Comparison of ENCODE assay signal across 1 cellular context in genomic region chr22:20116376-20116950, GRCh38.
TF ChIP-seq lines count a peak whose summit lies in the region.

No MANE protein-coding gene starts in this region.

TF ChIP-seq in HEK293T, 16 proteins besides CTCF, POLR2A, EP300 and RAD21 (continued from another document):
- TF ChIP-seq PKNOX1 (IDR thresholded peaks at IDR 0.05) (no peak), LEF1 (IDR thresholded peaks at IDR 0.05; ENCODE audit: borderline replicate concordance) (no peak), HDGF (IDR thresholded peaks at IDR 0.05; ENCODE audit: borderline replicate concordance) (no peak), SUZ12 (IDR thresholded peaks at IDR 0.05) (no peak), SP1 (IDR thresholded peaks at IDR 0.05) (no peak), ZNF384 (IDR thresholded peaks at IDR 0.05) (no peak), FOXK2 (IDR thresholded peaks at IDR 0.05) (no peak), CTBP1 (IDR thresholded peaks at IDR 0.05; ENCODE audit: borderline replicate concordance) (no peak), BHLHE40 (IDR thresholded peaks at IDR 0.05; ENCODE audit: borderline replicate concordance) (no peak)
TF ChIP-seq in HEK293T: peak in this region for 0.
